Comparison of ENCODE assay signal across 14 cellular contexts in the genomic region with DNA sequence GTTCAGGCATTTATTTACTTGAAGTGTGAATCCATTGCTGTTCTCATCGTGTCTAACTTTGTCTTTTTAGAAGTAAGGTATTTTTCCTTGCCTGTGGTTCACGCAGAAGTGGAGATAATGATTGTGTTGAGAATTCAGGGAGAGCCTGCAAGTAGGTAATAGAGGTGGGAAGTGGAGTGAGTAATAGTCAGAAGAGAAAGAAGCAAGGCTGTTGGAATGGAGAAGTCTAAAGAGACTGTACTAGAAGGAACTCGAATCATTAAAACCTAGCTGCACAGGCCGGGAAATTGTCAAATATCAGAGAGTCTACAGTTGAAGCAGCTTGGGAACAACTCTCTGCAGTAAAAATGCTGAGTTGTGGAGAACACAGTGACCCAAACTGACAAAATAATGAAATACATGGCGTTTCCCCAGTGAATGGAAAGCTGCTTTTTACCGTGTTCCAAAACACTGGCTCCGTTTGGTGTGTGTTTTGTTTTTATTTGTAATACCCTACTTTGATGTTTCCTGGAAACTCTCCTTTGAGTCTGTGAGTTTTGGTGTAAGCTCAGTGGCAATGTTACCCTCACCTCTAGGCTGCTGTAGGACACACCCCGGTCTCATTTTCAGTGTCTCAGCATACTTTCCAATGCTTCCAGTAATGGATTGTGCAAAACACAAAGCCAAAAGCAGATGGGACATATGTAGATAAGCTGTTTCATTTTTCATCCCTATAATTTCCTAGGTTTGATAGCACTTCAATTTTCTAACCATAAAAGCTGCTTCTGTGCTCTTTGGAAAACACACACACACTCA.
DNase-seq lines count a peak whose midpoint lies in the region; ATAC-seq and TF ChIP-seq lines count a peak whose summit lies in the region.
"Had no signal": no experiment of that assay in that cellular context is flagged by ENCODE, and none has a peak within 500 bp of the region (broad histone marks: within the 10 kb centered on the region; RNA-seq: fewer than 3 reads in every experiment).

No MANE protein-coding gene starts in this region.

- H3K36me3 Mint-ChIP-seq in activated CD4-positive, alpha-beta memory T cell treated with anti-CD3 and anti-CD28 coated beads, Interleukin-2, amount 10 ng/mL, durations not matched to agents 7 days and 5 days (ENCODE audit: low read depth): no peaks in the 10 kb centered on the region
- H3K36me3 Mint-ChIP-seq: brain had no signal

- H3K4me3 Mint-ChIP-seq in activated CD4-positive, alpha-beta memory T cell treated with anti-CD3 and anti-CD28 coated beads, Interleukin-2, amount 10 ng/mL, durations not matched to agents 7 days and 5 days: no peak overlapping the region
- H3K4me3 Mint-ChIP-seq: brain, T-helper 17 cell had no signal

- peaks cover 3% of the 10 kb centered on the region for H3K9me3 Mint-ChIP-seq in activated CD4-positive, alpha-beta memory T cell treated with anti-CD3 and anti-CD28 coated beads, Interleukin-2, amount 10 ng/mL, durations not matched to agents 7 days and 5 days
- H3K9me3 Mint-ChIP-seq: brain had no signal

- no peaks in the 10 kb centered on the region for H3K36me3 ChIP-seq in left ventricle myocardium inferior
- no peaks in the 10 kb centered on the region for H3K36me3 ChIP-seq in muscle layer of duodenum (ENCODE audit: control insufficient read depth in 1 of 2, insufficient read depth in 2 of 2, low read length in 2 of 2)
- no peaks in the 10 kb centered on the region for H3K36me3 ChIP-seq in vagina

- POLR2A ChIA-PET in activated CD4-positive, alpha-beta memory T cell treated with anti-CD3 and anti-CD28 coated beads, Interleukin-2, amount 10 ng/mL, durations not matched to agents 7 days and 5 days (lab: Charles Lee): interaction anchor here (1.1 to 1.2 kb wide), 2 partner anchors 61 to 147 kb away, joined by 3 to 4 read pairs; a partner anchor contains a TSS

- H3K4me1 Mint-ChIP-seq in activated CD4-positive, alpha-beta memory T cell treated with anti-CD3 and anti-CD28 coated beads, Interleukin-2, amount 10 ng/mL, durations not matched to agents 7 days and 5 days: peaks cover 2% of the 10 kb centered on the region

- H3K27ac Mint-ChIP-seq in activated CD4-positive, alpha-beta memory T cell treated with anti-CD3 and anti-CD28 coated beads, Interleukin-2, amount 10 ng/mL, durations not matched to agents 7 days and 5 days: no peak overlapping the region
- H3K27ac Mint-ChIP-seq: brain, T-helper 17 cell had no signal

- intact Hi-C loops in left ventricle myocardium inferior (cut with micrococcal nuclease) (no loop called here), left cardiac atrium (cut with DNase I) (no loop called here), vagina (cut with DNase I) (no loop called here)

- TF ChIP-seq CTCF in left ventricle myocardium inferior (IDR thresholded peaks at IDR 0.05; ENCODE audit: borderline replicate concordance): no peak
- TF ChIP-seq CTCF in vagina (IDR thresholded peaks at IDR 0.05): no peak

- DNase-seq in left ventricle myocardium inferior: no peak
- DNase-seq in left cardiac atrium: no peak
- DNase-seq in fibroblast of peridontal ligament (ENCODE audit: extremely low read depth): peak; percentile 11
- DNase-seq in vagina (ENCODE audit: extremely low spot score in 2 of 2): peak in 1 of 2 donors; percentile 67
- DNase-seq in activated CD4-positive, alpha-beta memory T cell treated with anti-CD3 and anti-CD28 coated beads, Interleukin-2, amount 10 ng/mL, durations not matched to agents 7 days and 5 days: no peak
- DNase-seq: NCI-H2081; NK-92 treated with Interleukin-12 subunit alpha and Interleukin-12 subunit beta, amount 100 ng/mL, for 24 hours; psoas muscle; stimulated activated CD4-positive, alpha-beta T cell treated with anti-CD3 and anti-CD28 coated beads, Interleukin-2, amount 100 ng/mL, for 24 hours; T-helper 17 cell had no signal

- CTCF ChIA-PET in activated CD4-positive, alpha-beta memory T cell treated with anti-CD3 and anti-CD28 coated beads, Interleukin-2, amount 10 ng/mL, durations not matched to agents 7 days and 5 days (lab: Charles Lee): interaction anchor here (1.2 kb wide), 1 partner anchor 56 kb away, joined by 3 read pairs; no protein-coding TSS in a partner anchor

- TF ChIP-seq POLR2A in vagina (IDR thresholded peaks at IDR 0.05): no peak

- H3K27me3 ChIP-seq in left ventricle myocardium inferior (ENCODE audit: low read depth) (no peaks in the 10 kb centered on the region), muscle layer of duodenum (ENCODE audit: low read depth, low read length) (no peaks in the 10 kb centered on the region), vagina (no peaks in the 10 kb centered on the region)

- H3K27me3 Mint-ChIP-seq in activated CD4-positive, alpha-beta memory T cell treated with anti-CD3 and anti-CD28 coated beads, Interleukin-2, amount 10 ng/mL, durations not matched to agents 7 days and 5 days: no peaks in the 10 kb centered on the region
- H3K27me3 Mint-ChIP-seq: brain, T-helper 17 cell had no signal

- H3K4me1 ChIP-seq in left ventricle myocardium inferior: peaks cover 85% of the 10 kb centered on the region
- H3K4me1 ChIP-seq in muscle layer of duodenum (ENCODE audit: control insufficient read depth in 1 of 2, insufficient read depth in 2 of 2, low read length in 2 of 2): peaks cover 6 to 34% of the 10 kb centered on the region in 2 donors
- H3K4me1 ChIP-seq in vagina: peaks cover 55% of the 10 kb centered on the region

- ATAC-seq in left cardiac atrium (no peak), HG03095 (IDR thresholded peaks at IDR 0.05; ENCODE audit: unreplicated experiment) (no peak), HG03460 (IDR thresholded peaks at IDR 0.05; ENCODE audit: unreplicated experiment) (no peak)
- ATAC-seq: T-helper 17 cell had no signal

- H3K4me3 ChIP-seq in left ventricle myocardium inferior (no peak overlapping the region), muscle layer of duodenum (ENCODE audit: low read depth in 1 of 2, low read length in 2 of 2) (no peak overlapping the region), vagina (no peak overlapping the region)
- H3K4me3 ChIP-seq: psoas muscle had no signal

- H3K27ac ChIP-seq in left ventricle myocardium inferior (replicated peaks) (peak overlapping the region; percentile 77), muscle layer of duodenum (ENCODE audit: low read length) (peak overlapping the region; percentile 47), vagina (peak overlapping the region; percentile 58)
- H3K27ac ChIP-seq: psoas muscle had no signal

- H3K9me3 ChIP-seq in left ventricle myocardium inferior (replicated peaks) (no peaks in the 10 kb centered on the region), muscle layer of duodenum (ENCODE audit: control insufficient read depth in 1 of 2, low read length in 2 of 2) (no peaks in the 10 kb centered on the region), vagina (no peaks in the 10 kb centered on the region)
- H3K9me3 ChIP-seq: psoas muscle had no signal
